In the genomic region with DNA sequence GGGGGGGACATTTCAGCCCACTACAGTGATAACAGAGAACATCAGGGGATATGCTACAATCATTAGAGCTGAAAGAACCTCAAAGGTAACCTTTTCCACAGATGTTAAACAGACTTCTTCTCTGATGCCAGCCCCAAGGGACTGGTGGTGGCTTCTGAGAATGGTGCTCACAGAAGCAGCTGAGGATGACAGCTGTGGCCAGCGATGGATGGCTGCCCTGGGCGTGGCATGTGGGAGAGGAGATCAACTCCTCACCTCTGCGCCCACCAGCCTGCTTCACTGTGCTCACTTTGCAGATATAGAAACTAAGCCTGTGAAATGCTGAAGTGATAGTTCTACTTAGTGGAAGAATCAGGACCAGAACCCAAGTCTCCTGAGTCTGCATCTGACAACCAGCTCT, we compare ENCODE assay signal across 1 cellular context.
TF ChIP-seq lines count a peak whose summit lies in the region.

No MANE protein-coding gene starts in this region.

TF ChIP-seq in WTC11, 78 proteins besides CTCF, POLR2A, EP300 and RAD21 (continued from another document):
- TF ChIP-seq, protein P1, sequence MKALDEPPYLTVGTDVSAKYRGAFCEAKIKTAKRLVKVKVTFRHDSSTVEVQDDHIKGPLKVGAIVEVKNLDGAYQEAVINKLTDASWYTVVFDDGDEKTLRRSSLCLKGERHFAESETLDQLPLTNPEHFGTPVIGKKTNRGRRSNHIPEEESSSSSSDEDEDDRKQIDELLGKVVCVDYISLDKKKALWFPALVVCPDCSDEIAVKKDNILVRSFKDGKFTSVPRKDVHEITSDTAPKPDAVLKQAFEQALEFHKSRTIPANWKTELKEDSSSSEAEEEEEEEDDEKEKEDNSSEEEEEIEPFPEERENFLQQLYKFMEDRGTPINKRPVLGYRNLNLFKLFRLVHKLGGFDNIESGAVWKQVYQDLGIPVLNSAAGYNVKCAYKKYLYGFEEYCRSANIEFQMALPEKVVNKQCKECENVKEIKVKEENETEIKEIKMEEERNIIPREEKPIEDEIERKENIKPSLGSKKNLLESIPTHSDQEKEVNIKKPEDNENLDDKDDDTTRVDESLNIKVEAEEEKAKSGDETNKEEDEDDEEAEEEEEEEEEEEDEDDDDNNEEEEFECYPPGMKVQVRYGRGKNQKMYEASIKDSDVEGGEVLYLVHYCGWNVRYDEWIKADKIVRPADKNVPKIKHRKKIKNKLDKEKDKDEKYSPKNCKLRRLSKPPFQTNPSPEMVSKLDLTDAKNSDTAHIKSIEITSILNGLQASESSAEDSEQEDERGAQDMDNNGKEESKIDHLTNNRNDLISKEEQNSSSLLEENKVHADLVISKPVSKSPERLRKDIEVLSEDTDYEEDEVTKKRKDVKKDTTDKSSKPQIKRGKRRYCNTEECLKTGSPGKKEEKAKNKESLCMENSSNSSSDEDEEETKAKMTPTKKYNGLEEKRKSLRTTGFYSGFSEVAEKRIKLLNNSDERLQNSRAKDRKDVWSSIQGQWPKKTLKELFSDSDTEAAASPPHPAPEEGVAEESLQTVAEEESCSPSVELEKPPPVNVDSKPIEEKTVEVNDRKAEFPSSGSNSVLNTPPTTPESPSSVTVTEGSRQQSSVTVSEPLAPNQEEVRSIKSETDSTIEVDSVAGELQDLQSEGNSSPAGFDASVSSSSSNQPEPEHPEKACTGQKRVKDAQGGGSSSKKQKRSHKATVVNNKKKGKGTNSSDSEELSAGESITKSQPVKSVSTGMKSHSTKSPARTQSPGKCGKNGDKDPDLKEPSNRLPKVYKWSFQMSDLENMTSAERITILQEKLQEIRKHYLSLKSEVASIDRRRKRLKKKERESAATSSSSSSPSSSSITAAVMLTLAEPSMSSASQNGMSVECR (CRISPR knock-in tag; IDR thresholded peaks at IDR 0.05; ENCODE audit: borderline replicate concordance), result no peak
- no peak for TF ChIP-seq ZNF671 (CRISPR knock-in tag; IDR thresholded peaks at IDR 0.05)
